ENCODE assay signal across 35 cellular contexts in genomic region chr18:43531438-43531837, GRCh38.
"Had no signal": no experiment of that assay in that cellular context is flagged by ENCODE, and none has a peak within 500 bp of the region (broad histone marks: within the 10 kb centered on the region; RNA-seq: fewer than 3 reads in every experiment).

No MANE protein-coding gene starts in this region.

- DNase-seq: Karpas-422, Kasumi-1, MG63, MM.1S, MV-4-11, NCI-H1048, NCI-H1092, NCI-H1092 treated with DMSO at 0.1 percent for 48 hours, NCI-H1105, NCI-H1105 treated with DMSO at 0.1 percent for 48 hours, NCI-H1417, NCI-H1417 treated with DMSO at 0.1 percent for 48 hours, NCI-H1436, NCI-H1436 treated with DMSO at 0.1 percent for 48 hours, NCI-H146, NCI-H1694, NCI-H1694 treated with DMSO at 0.1 percent for 48 hours, NCI-H187, NCI-H187 treated with DMSO at 0.1 percent for 48 hours, NCI-H1930, NCI-H2029, NCI-H2029 treated with DMSO at 0.1 percent for 48 hours, NCI-H2081, NCI-H2081 treated with DMSO at 0.1 percent for 48 hours, NCI-H2107, NCI-H2171, NCI-H2171 treated with DMSO at 0.1 percent for 48 hours, NCI-H2227 treated with DMSO at 0.1 percent for 48 hours, NCI-H226, NCI-H345, NCI-H446, NCI-H446 treated with DMSO at 0.1 percent for 48 hours, NCI-H510A, NCI-H510A treated with DMSO at 0.1 percent for 48 hours, NCI-H524 had no signal

- H3K27me3 ChIP-seq: MG63 had no signal

- H3K9me3 ChIP-seq: MG63 had no signal

- H3K4me3 ChIP-seq: MG63 had no signal

- H3K36me3 ChIP-seq: MG63 had no signal
